Comparison of ENCODE assay signal across 20 cellular contexts in the genomic region with DNA sequence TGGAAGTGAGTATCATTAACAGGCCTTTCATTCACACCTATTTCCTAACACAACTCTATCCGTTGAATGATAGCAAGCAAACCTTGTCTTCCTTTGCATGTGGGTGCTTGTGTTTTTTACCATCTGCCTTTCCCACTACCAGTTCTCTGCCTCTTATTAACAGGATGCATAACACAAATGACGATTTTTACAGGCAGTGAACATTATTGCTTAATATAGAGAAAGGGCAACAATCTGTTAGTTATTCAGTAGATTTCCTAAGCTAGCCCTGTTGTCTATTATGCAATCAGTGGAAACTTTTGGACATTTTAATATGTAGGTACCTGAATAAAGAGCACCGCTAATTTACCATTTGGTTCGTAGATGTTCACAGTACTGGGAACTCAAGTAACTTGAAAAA.
DNase-seq lines count a peak whose midpoint lies in the region; ATAC-seq, FAIRE-seq and TF ChIP-seq lines count a peak whose summit lies in the region.
"Had no signal": no experiment of that assay in that cellular context is flagged by ENCODE, and none has a peak within 500 bp of the region (broad histone marks: within the 10 kb centered on the region; RNA-seq: fewer than 3 reads in every experiment).

No MANE protein-coding gene starts in this region.

- in situ Hi-C loops in K562 (cut with MboI) = loop anchor here (25.0 kb wide), 2 partner anchors 683 to 783 kb away; partner anchors contain the start of gene HAO1

- H3K27ac ChIP-seq in A549 (no peak overlapping the region), K562 (ENCODE audit: extremely low read depth, low read depth, low read length) (no peak overlapping the region)
- H3K27ac ChIP-seq: brain microvascular endothelial cell, SJCRH30, skin epidermis had no signal

- no peak for TF ChIP-seq EP300 in A549 (IDR thresholded peaks at IDR 0.05)
- TF ChIP-seq EP300 in K562 (IDR thresholded peaks at IDR 0.05; ENCODE audit: low read length) = no peak

- no peaks in the 10 kb centered on the region for H3K27me3 ChIP-seq in K562 (ENCODE audit: control insufficient read depth in 2 of 2, insufficient read depth in 2 of 2, low read length in 2 of 2)
- H3K27me3 ChIP-seq: BE2C, brain microvascular endothelial cell, SJCRH30 had no signal

- ATAC-seq in A549 (no peak), K562 (no peak), GM18873 (IDR thresholded peaks at IDR 0.05; ENCODE audit: low FRiP score, unreplicated experiment) (no peak)
- ATAC-seq: activated T-cell treated with anti-CD3 and anti-CD28 coated beads, Interleukin-2, amount 50 U/mL, for 72 hours; left colon had no signal

- WGBS in A549 (ENCODE audit: missing lambda C conversion rate) = 8% methylated on average over 4 of the region's 4 CpGs
- 0% methylated on average over 4 of the region's 4 CpGs for WGBS in K562 (ENCODE audit: insufficient coverage, low coverage, missing lambda C conversion rate)

- no TSS peak for BruUV-seq in K562 (replicated peaks; lab: Mats Ljungman, UMichigan)

- TF ChIP-seq POLR2A in A549 (IDR thresholded peaks at IDR 0.05; ENCODE audit: low read length) = no peak
- TF ChIP-seq POLR2A in K562 (conservative IDR thresholded peaks at IDR 0.05) = no peak

- DNase-seq in A549 (ENCODE audit: low read depth in 1 of 2, low spot score in 1 of 2) (no peak), DMS53 treated with DMSO at 0.1 percent for 48 hours (lab: John Stamatoyannopoulos, UW; ENCODE audit: unreplicated experiment) (peak; percentile 36), K562 (ENCODE audit: extremely low read depth in 1 of 4, low spot score in 3 of 4) (no peak), inferior parietal cortex (ENCODE audit: extremely low spot score) (peak; percentile 14), cerebellum (ENCODE audit: low spot score) (no peak), HTR-8/SVneo (ENCODE audit: insufficient read length, low spot score) (no peak), EL (no peak)
- DNase-seq: activated B cell treated with CpG ODN at 0.5 μM for 24 hours; activated naive CD8-positive, alpha-beta T cell treated with anti-CD3 and anti-CD28 coated beads for 36 hours; activated T-cell treated with anti-CD3 and anti-CD28 coated beads, Interleukin-2, amount 50 U/mL, for 72 hours; BE2C; brain microvascular endothelial cell; left colon; NCI-H226; nucleus accumbens; SJCRH30; stimulated activated CD4-positive, alpha-beta T cell treated with anti-CD3 and anti-CD28 coated beads, Interleukin-4, amount 100 ng/mL, for 24 hours had no signal

- H3K4me3 ChIP-seq in A549 = no peak overlapping the region
- no peak overlapping the region for H3K4me3 ChIP-seq in K562
- H3K4me3 ChIP-seq: SJCRH30, skin epidermis had no signal

- no peaks in the 10 kb centered on the region for H3K9me1 ChIP-seq in K562 (ENCODE audit: control insufficient read depth, insufficient read depth, low read length)

- H3K4me2 ChIP-seq in A549 (no peak overlapping the region), K562 (ENCODE audit: insufficient read depth, low read length) (no peak overlapping the region)

- no peak for TF ChIP-seq CTCF in A549 (IDR thresholded peaks at IDR 0.05)
- TF ChIP-seq CTCF in K562 (IDR thresholded peaks at IDR 0.05 in 2 of 3, conservative IDR thresholded peaks at IDR 0.05 in 1 of 3; ENCODE audit: insufficient read depth in 2 of 3, low read depth in 1 of 3, low read length in 3 of 3) = no peak

- POLR2A ChIA-PET in A549 (lab: Yijun Ruan, JAX) (no interaction called here), K562 (lab: Yijun Ruan, JAX) (no interaction called here)

- no peaks in the 10 kb centered on the region for H3K36me3 ChIP-seq in K562 (ENCODE audit: control insufficient read depth, insufficient read depth, low read length)
- H3K36me3 ChIP-seq: BE2C, brain microvascular endothelial cell, SJCRH30 had no signal

- no peaks in the 10 kb centered on the region for H3K79me2 ChIP-seq in K562 (ENCODE audit: control insufficient read depth, insufficient read depth, low read length)

- H2AFZ ChIP-seq in K562 (ENCODE audit: low read depth, low read length) = no peak overlapping the region

- no peaks in the 10 kb centered on the region for H3K4me1 ChIP-seq in A549
- no peaks in the 10 kb centered on the region for H3K4me1 ChIP-seq in K562 (replicated peaks in 1 of 2; ENCODE audit: control insufficient read depth in 2 of 2, insufficient read depth in 2 of 2, low read length in 2 of 2)
- H3K4me1 ChIP-seq: BE2C, SJCRH30 had no signal

- H3K9me3 ChIP-seq in A549 (no peaks in the 10 kb centered on the region), K562 (replicated peaks; ENCODE audit: control insufficient read depth, insufficient read depth, low read depth, low read length) (no peaks in the 10 kb centered on the region)
- H3K9me3 ChIP-seq: BE2C, SJCRH30 had no signal

- no peak for TF ChIP-seq RAD21 in A549 (conservative IDR thresholded peaks at IDR 0.05 in 1 of 2, IDR thresholded peaks at IDR 0.05 in 1 of 2)
- no peak for TF ChIP-seq RAD21 in K562 (CRISPR knock-in tag; conservative IDR thresholded peaks at IDR 0.05 in 1 of 2, IDR thresholded peaks at IDR 0.05 in 1 of 2)

- CTCF ChIA-PET in A549 (lab: Yijun Ruan, JAX) = interaction anchor here (0.7 to 7.7 kb wide), 19 partner anchors 10 to 1954 kb away, joined by 3 to 188 read pairs (median 24); partner anchors contain the start of gene PLCB1
- CTCF ChIA-PET in K562 (lab: Yijun Ruan, JAX; ENCODE audit: low intra/inter-chr PET ratio) = no interaction called here

- intact Hi-C loops in K562 (cut with micrococcal nuclease) = loop anchor here (5.0 kb wide), 3 partner anchors 678 to 1953 kb away; partner anchors contain the start of gene BMP2

- no peaks in the 10 kb centered on the region for H4K20me1 ChIP-seq in K562 (replicated peaks; ENCODE audit: control insufficient read depth, insufficient read depth, low read length)

- H3K9ac ChIP-seq in K562 (ENCODE audit: insufficient read depth in 1 of 2, low read depth in 2 of 2, low read length in 2 of 2) = no peak overlapping the region

- FAIRE-seq in A549 (lab: Jason Lieb, UNC) (peak; percentile 76), K562 (lab: Jason Lieb, UNC) (no peak), HTR-8/SVneo (lab: Jason Lieb, UNC) (no peak)
- FAIRE-seq: D721Med had no signal

TF ChIP-seq in A549, 52 proteins besides CTCF, POLR2A, EP300 and RAD21:
- TF ChIP-seq CEBPB (IDR thresholded peaks at IDR 0.05) = peak; percentile 24 to 31; a peak in 2 of 4 replicates
- TF ChIP-seq, protein P1, sequence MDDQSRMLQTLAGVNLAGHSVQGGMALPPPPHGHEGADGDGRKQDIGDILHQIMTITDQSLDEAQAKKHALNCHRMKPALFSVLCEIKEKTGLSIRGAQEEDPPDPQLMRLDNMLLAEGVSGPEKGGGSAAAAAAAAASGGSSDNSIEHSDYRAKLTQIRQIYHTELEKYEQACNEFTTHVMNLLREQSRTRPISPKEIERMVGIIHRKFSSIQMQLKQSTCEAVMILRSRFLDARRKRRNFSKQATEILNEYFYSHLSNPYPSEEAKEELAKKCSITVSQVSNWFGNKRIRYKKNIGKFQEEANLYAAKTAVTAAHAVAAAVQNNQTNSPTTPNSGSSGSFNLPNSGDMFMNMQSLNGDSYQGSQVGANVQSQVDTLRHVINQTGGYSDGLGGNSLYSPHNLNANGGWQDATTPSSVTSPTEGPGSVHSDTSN (IDR thresholded peaks at IDR 0.05) = no peak

TF ChIP-seq in K562, 482 proteins besides CTCF, POLR2A, EP300 and RAD21 (continues in another document):
- TF ChIP-seq CEBPB (tag; IDR thresholded peaks at IDR 0.05) (peak; percentile 35; the same call in 1 of the 2 replicates), GTF2A2 (tag; IDR thresholded peaks at IDR 0.05) (no peak), HOXB6 (CRISPR knock-in tag; IDR thresholded peaks at IDR 0.05; ENCODE audit: borderline replicate concordance) (no peak), ZNF124 (CRISPR knock-in tag; IDR thresholded peaks at IDR 0.05) (no peak)
- TF ChIP-seq, protein P2, sequence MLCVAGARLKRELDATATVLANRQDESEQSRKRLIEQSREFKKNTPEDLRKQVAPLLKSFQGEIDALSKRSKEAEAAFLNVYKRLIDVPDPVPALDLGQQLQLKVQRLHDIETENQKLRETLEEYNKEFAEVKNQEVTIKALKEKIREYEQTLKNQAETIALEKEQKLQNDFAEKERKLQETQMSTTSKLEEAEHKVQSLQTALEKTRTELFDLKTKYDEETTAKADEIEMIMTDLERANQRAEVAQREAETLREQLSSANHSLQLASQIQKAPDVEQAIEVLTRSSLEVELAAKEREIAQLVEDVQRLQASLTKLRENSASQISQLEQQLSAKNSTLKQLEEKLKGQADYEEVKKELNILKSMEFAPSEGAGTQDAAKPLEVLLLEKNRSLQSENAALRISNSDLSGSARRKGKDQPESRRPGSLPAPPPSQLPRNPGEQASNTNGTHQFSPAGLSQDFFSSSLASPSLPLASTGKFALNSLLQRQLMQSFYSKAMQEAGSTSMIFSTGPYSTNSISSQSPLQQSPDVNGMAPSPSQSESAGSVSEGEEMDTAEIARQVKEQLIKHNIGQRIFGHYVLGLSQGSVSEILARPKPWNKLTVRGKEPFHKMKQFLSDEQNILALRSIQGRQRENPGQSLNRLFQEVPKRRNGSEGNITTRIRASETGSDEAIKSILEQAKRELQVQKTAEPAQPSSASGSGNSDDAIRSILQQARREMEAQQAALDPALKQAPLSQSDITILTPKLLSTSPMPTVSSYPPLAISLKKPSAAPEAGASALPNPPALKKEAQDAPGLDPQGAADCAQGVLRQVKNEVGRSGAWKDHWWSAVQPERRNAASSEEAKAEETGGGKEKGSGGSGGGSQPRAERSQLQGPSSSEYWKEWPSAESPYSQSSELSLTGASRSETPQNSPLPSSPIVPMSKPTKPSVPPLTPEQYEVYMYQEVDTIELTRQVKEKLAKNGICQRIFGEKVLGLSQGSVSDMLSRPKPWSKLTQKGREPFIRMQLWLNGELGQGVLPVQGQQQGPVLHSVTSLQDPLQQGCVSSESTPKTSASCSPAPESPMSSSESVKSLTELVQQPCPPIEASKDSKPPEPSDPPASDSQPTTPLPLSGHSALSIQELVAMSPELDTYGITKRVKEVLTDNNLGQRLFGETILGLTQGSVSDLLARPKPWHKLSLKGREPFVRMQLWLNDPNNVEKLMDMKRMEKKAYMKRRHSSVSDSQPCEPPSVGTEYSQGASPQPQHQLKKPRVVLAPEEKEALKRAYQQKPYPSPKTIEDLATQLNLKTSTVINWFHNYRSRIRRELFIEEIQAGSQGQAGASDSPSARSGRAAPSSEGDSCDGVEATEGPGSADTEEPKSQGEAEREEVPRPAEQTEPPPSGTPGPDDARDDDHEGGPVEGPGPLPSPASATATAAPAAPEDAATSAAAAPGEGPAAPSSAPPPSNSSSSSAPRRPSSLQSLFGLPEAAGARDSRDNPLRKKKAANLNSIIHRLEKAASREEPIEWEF (CRISPR knock-in tag; IDR thresholded peaks at IDR 0.05) = no peak

Comparison
In these comparisons a context has a peak if more than half of its experiments do, and no peak if none do; other contexts are left out.
1. DNase-seq: peak in DMS53 treated with DMSO at 0.1 percent for 48 hours (single experiment) and inferior parietal cortex (single experiment); none in A549 (0 of 2), K562 (0 of 4), cerebellum (single experiment), HTR-8/SVneo (single experiment) and EL (single experiment).
2. Of the 35 proteins assayed by ChIP-seq in both K562 and A549: peak only in K562: none; only in A549: none; in both: CEBPB; in neither: 34.